In the genomic region with DNA sequence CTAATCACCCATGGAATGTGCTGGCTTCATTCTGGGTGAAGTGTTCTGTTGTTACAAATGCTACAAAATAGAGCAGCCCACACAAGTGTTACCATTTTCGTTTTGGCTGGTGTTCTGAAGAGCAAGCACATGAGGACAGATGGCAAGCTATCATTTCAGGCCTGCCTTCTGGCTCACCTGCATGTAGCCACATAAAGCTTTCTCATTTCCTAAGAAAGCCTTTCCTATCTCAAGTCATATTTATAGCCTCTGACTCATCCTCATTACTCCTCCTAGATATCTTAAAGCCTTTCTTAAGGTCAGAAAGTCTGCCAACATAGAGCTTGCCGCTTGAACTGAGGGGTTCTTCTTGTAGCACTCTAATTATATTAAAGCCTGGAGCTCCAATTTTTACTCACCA, we compare ENCODE assay signal across 18 cellular contexts.
A peak's percentile ranks its signal among the peaks of the same experiment; 100 is the strongest.
DNase-seq lines count a peak whose midpoint lies in the region; ATAC-seq and TF ChIP-seq lines count a peak whose summit lies in the region.
"Had no signal": no experiment of that assay in that cellular context is flagged by ENCODE, and none has a peak within 500 bp of the region (broad histone marks: within the 10 kb centered on the region; RNA-seq: fewer than 3 reads in every experiment).

No MANE protein-coding gene starts in this region.

- no peak overlapping the region for H3K4me2 ChIP-seq in mammary epithelial cell (ENCODE audit: insufficient read depth, low read depth, low read length)

- no peaks in the 10 kb centered on the region for H3K36me3 ChIP-seq in mammary epithelial cell (ENCODE audit: insufficient read depth, low read length)
- H3K36me3 ChIP-seq: esophagus muscularis mucosa, sigmoid colon had no signal

- H3K27me3 Mint-ChIP-seq in immature natural killer cell (ENCODE audit: low read depth in 3 of 3), result peaks cover 2 to 4% (median 4%) of the 10 kb centered on the region in 3 donors
- H3K27me3 Mint-ChIP-seq: dendritic cell treated with granulocyte-macrophage colony-stimulating factor and Interleukin-4, amounts not matched to agents 40 ng/mL and 50 ng/mL, for 4 days; stimulated activated memory B cell treated with anti-CD40 and anti-IgM and Interleukin-4, amounts not matched to agents 10 μg/mL and 1 μg/mL and 100 μg/mL, for 72 hours had no signal

- no TSS peak for BruUV-seq in mammary epithelial cell (replicated peaks; lab: Mats Ljungman, UMichigan)

- H3K79me2 ChIP-seq in mammary epithelial cell (ENCODE audit: insufficient read depth, low read length), result no peaks in the 10 kb centered on the region

- ATAC-seq in left colon (peak; percentile 81), GM18502 (IDR thresholded peaks at IDR 0.05; ENCODE audit: poor library complexity, unreplicated experiment) (no peak)
- ATAC-seq: stimulated activated memory B cell treated with anti-CD40 and anti-IgM and Interleukin-4, amounts not matched to agents 10 μg/mL and 1 μg/mL and 100 μg/mL, for 72 hours had no signal

- no peaks in the 10 kb centered on the region for H4K20me1 ChIP-seq in mammary epithelial cell (ENCODE audit: insufficient read depth, low read length)

- no peak overlapping the region for H3K27ac ChIP-seq in mammary epithelial cell (ENCODE audit: insufficient read depth, low read depth, low read length)
- H3K27ac ChIP-seq: esophagus muscularis mucosa, sigmoid colon had no signal

- intact Hi-C loops in mammary epithelial cell (cut with micrococcal nuclease), result no loop called here
- intact Hi-C loops in left colon (cut with DNase I, micrococcal nuclease), result no loop called here

- H3K4me1 Mint-ChIP-seq in immature natural killer cell, result no peaks in the 10 kb centered on the region
- H3K4me1 Mint-ChIP-seq: neural crest cell; stimulated activated memory B cell treated with anti-CD40 and anti-IgM and Interleukin-4, amounts not matched to agents 10 μg/mL and 1 μg/mL and 100 μg/mL, for 72 hours had no signal

- H3K4me3 Mint-ChIP-seq in immature natural killer cell, result no peak overlapping the region
- H3K4me3 Mint-ChIP-seq: activated CD4-positive, alpha-beta memory T cell treated with anti-CD3 and anti-CD28 coated beads for 36 hours; dendritic cell treated with granulocyte-macrophage colony-stimulating factor and Interleukin-4, amounts not matched to agents 40 ng/mL and 50 ng/mL, for 4 days; neural crest cell; stimulated activated memory B cell treated with anti-CD40 and anti-IgM and Interleukin-4, amounts not matched to agents 10 μg/mL and 1 μg/mL and 100 μg/mL, for 72 hours had no signal

- CTCF ChIA-PET in mammary epithelial cell (lab: Charles Lee; ENCODE audit: low non-redundant PET), result no interaction called here

- H3K9ac ChIP-seq in mammary epithelial cell (ENCODE audit: insufficient read depth, low read length), result no peak overlapping the region

- whole genome bisulfite sequencing in mammary epithelial cell (ENCODE audit: low coverage, missing lambda C conversion rate), result 43% methylated on average over 2 of the region's 2 CpGs

- no peak overlapping the region for H2AFZ ChIP-seq in mammary epithelial cell (ENCODE audit: low read depth, low read length)

- peaks cover 7% of the 10 kb centered on the region for H3K27me3 ChIP-seq in mammary epithelial cell (ENCODE audit: insufficient read depth, low read length)
- H3K27me3 ChIP-seq: esophagus muscularis mucosa, sigmoid colon had no signal

- DNase-seq in DMS 273 treated with DMSO at 0.1 percent for 48 hours (lab: John Stamatoyannopoulos, UW) (peak; percentile 47), NCI-H226 (peak; percentile 76), mammary epithelial cell (peak; percentile 41), left colon (no peak), NCI-H146 treated with DMSO at 0.1 percent for 48 hours (lab: John Stamatoyannopoulos, UW; ENCODE audit: unreplicated experiment) (no peak), immature natural killer cell (no peak)
- no peak for DNase-seq in stimulated activated CD4-positive, alpha-beta T cell treated with anti-CD3 and anti-CD28 coated beads, Interleukin-15, amount 100 ng/mL, for 24 hours
- DNase-seq: activated CD4-positive, alpha-beta memory T cell treated with anti-CD3 and anti-CD28 coated beads for 36 hours; COR-L47; NCI-H1417; sigmoid colon; trophoblast cell had no signal

- no peaks in the 10 kb centered on the region for H3K9me3 ChIP-seq in mammary epithelial cell (replicated peaks; ENCODE audit: insufficient read depth, low read length)
- H3K9me3 ChIP-seq: esophagus muscularis mucosa, sigmoid colon had no signal

- H3K4me3 ChIP-seq in mammary epithelial cell (replicated peaks in 1 of 3; ENCODE audit: insufficient read depth in 1 of 3, low read depth in 2 of 3, low read length in 3 of 3), result no peak overlapping the region
- H3K4me3 ChIP-seq: esophagus muscularis mucosa, lung, sigmoid colon had no signal

- no peak for TF ChIP-seq CTCF in mammary epithelial cell (conservative IDR thresholded peaks at IDR 0.05 in 1 of 2, IDR thresholded peaks at IDR 0.05 in 1 of 2; ENCODE audit: extremely low read depth in 1 of 2, insufficient read depth in 1 of 2, low read depth in 1 of 2, low read length in 2 of 2)

- H3K36me3 Mint-ChIP-seq in immature natural killer cell, result no peaks in the 10 kb centered on the region
- H3K36me3 Mint-ChIP-seq: activated CD4-positive, alpha-beta memory T cell treated with anti-CD3 and anti-CD28 coated beads for 36 hours; stimulated activated memory B cell treated with anti-CD40 and anti-IgM and Interleukin-4, amounts not matched to agents 10 μg/mL and 1 μg/mL and 100 μg/mL, for 72 hours had no signal

- no peaks in the 10 kb centered on the region for H3K4me1 ChIP-seq in mammary epithelial cell (ENCODE audit: insufficient read depth, low read length)
- H3K4me1 ChIP-seq: esophagus muscularis mucosa, sigmoid colon had no signal

- peaks cover 0 to 9% (median under 1%) of the 10 kb centered on the region in 6 donors for H3K9me3 Mint-ChIP-seq in immature natural killer cell
- H3K9me3 Mint-ChIP-seq: activated CD4-positive, alpha-beta memory T cell treated with anti-CD3 and anti-CD28 coated beads for 36 hours; neural crest cell; stimulated activated memory B cell treated with anti-CD40 and anti-IgM and Interleukin-4, amounts not matched to agents 10 μg/mL and 1 μg/mL and 100 μg/mL, for 72 hours had no signal

- dilution Hi-C loops in mammary epithelial cell (cut with HindIII; ENCODE audit: low sequenced_read_pairs), result no loop called here

- H3K27ac Mint-ChIP-seq in immature natural killer cell, result no peak overlapping the region
- H3K27ac Mint-ChIP-seq: activated CD4-positive, alpha-beta memory T cell treated with anti-CD3 and anti-CD28 coated beads for 36 hours; dendritic cell treated with granulocyte-macrophage colony-stimulating factor and Interleukin-4, amounts not matched to agents 40 ng/mL and 50 ng/mL, for 4 days; stimulated activated memory B cell treated with anti-CD40 and anti-IgM and Interleukin-4, amounts not matched to agents 10 μg/mL and 1 μg/mL and 100 μg/mL, for 72 hours had no signal

- in situ Hi-C loops in mammary epithelial cell (cut with MboI; ENCODE audit: low sequenced_read_pairs in 2 of 2), result no loop called here

Comparison
In these comparisons a context has a peak if more than half of its experiments do, and no peak if none do; other contexts are left out.
1. DNase-seq: peak in DMS 273 treated with DMSO at 0.1 percent for 48 hours (single experiment), NCI-H226 (single experiment) and mammary epithelial cell (single experiment); none in left colon (0 of 2), NCI-H146 treated with DMSO at 0.1 percent for 48 hours (single experiment), immature natural killer cell (0 of 3) and stimulated activated CD4-positive, alpha-beta T cell treated with anti-CD3 and anti-CD28 coated beads, Interleukin-15, amount 100 ng/mL, for 24 hours (single experiment).